10 cellular contexts compared by ENCODE assay signal in genomic region chr1:150257624-150258274, GRCh38.
A peak's percentile ranks its signal among the peaks of the same experiment; 100 is the strongest.
DNase-seq lines count a peak whose midpoint lies in the region; ATAC-seq and TF ChIP-seq lines count a peak whose summit lies in the region.
"Had no signal": no experiment of that assay in that cellular context is flagged by ENCODE, and none has a peak within 500 bp of the region (broad histone marks: within the 10 kb centered on the region; RNA-seq: fewer than 3 reads in every experiment).

CA14 (plus strand) TSS chr1:150257774; CDS start chr1:150258129, 355 bp downstream.

- H3K4me1 ChIP-seq in iPS-15b (ENCODE audit: control insufficient read depth, insufficient read depth, low read length) = peaks cover 19% of the 10 kb centered on the region

- H3K27me3 ChIP-seq in iPS-15b (ENCODE audit: control insufficient read depth, insufficient read depth, low read length) = no peaks in the 10 kb centered on the region

- ATAC-seq in GM18868 (IDR thresholded peaks at IDR 0.05; ENCODE audit: unreplicated experiment) = no peak
- ATAC-seq: sciatic nerve had no signal

- peak within 1 kb of the TSS; percentile 77 for H3K4me3 ChIP-seq in iPS-15b (ENCODE audit: low read depth, low read length)

- DNase-seq in HEK293T (ENCODE audit: extremely low spot score) = peak; percentile 7
- DNase-seq in anterior cingulate cortex (lab: John Stamatoyannopoulos, UW) = peak in 47 of 58 donors; percentile 13 to 74 (median 46)
- peak; percentile 76 for DNase-seq in retina
- no peak for DNase-seq in activated CD4-positive, alpha-beta T cell treated with anti-CD3 and anti-CD28 coated beads, Interleukin-2, amount 50 U/mL, for 48 hours
- DNase-seq in NOMO-1 (lab: John Stamatoyannopoulos, UW; ENCODE audit: unreplicated experiment in 2 of 2) = no peak
- DNase-seq in COR-L47 (lab: John Stamatoyannopoulos, UW) = no peak

- POLR2A ChIA-PET in HEK293T (lab: Yijun Ruan, JAX) = interaction anchor here (0.8 to 10.0 kb wide), 4 partner anchors 14 to 107 kb away, joined by 3 to 137 read pairs (median 3); partner anchors contain the start of genes APH1A, C1orf54, CIART and RPRD2

- peaks cover 10% of the 10 kb centered on the region for H3K36me3 ChIP-seq in iPS-15b (ENCODE audit: control insufficient read depth, insufficient read depth, low read length)
- H3K36me3 ChIP-seq: thoracic aorta had no signal

- CTCF ChIA-PET in HEK293T (lab: Yijun Ruan, JAX) = interaction anchor here (1.2 to 2.9 kb wide), 2 partner anchors 15 to 23 kb away, joined by 9 to 38 read pairs; partner anchors contain the start of genes C1orf54 and CIART

- no peaks in the 10 kb centered on the region for H3K9me3 ChIP-seq in iPS-15b (ENCODE audit: control insufficient read depth, insufficient read depth, low read length)
- H3K9me3 ChIP-seq: thoracic aorta had no signal

- H3K9ac ChIP-seq in iPS-15b (ENCODE audit: low read depth, low read length) = peak within 1 kb of the TSS; percentile 95

TF ChIP-seq in HEK293T, 16 proteins besides CTCF, POLR2A, EP300 and RAD21:
- TF ChIP-seq FOXA1 (IDR thresholded peaks at IDR 0.05) = no peak
- TF ChIP-seq LEF1 (IDR thresholded peaks at IDR 0.05; ENCODE audit: borderline replicate concordance) = no peak
- no peak for TF ChIP-seq HDGF (IDR thresholded peaks at IDR 0.05; ENCODE audit: borderline replicate concordance)
- TF ChIP-seq ELF4 (IDR thresholded peaks at IDR 0.05) = no peak
- no peak for TF ChIP-seq CTBP1 (IDR thresholded peaks at IDR 0.05; ENCODE audit: borderline replicate concordance)
- no peak for TF ChIP-seq FOXM1 (IDR thresholded peaks at IDR 0.05; ENCODE audit: borderline replicate concordance)

Comparison
In these comparisons a context has a peak if more than half of its experiments do, and no peak if none do; other contexts are left out.
1. DNase-seq: peak in HEK293T (single experiment), anterior cingulate cortex (47 of 58) and retina (single experiment); none in activated CD4-positive, alpha-beta T cell treated with anti-CD3 and anti-CD28 coated beads, Interleukin-2, amount 50 U/mL, for 48 hours (0 of 2), NOMO-1 (0 of 2) and COR-L47 (single experiment).